1 cellular context compared by ENCODE assay signal in genomic region chr3:54120657-54121403, GRCh38.
TF ChIP-seq lines count a peak whose summit lies in the region.

No MANE protein-coding gene starts in this region.

TF ChIP-seq in SK-N-SH, 30 proteins besides CTCF, POLR2A, EP300 and RAD21 (continued from another document):
- TF ChIP-seq YY1 (IDR thresholded peaks at IDR 0.05; ENCODE audit: low read depth) (no peak), NRF1 (IDR thresholded peaks at IDR 0.05; ENCODE audit: low read depth, low read length) (no peak), EZH2phosphoT487 (IDR thresholded peaks at IDR 0.05; ENCODE audit: borderline replicate concordance, low read depth) (no peak), MEF2A (IDR thresholded peaks at IDR 0.05; ENCODE audit: borderline replicate concordance, low read depth) (no peak)
